In genomic region chr9:130378875-130379648, GRCh38 we compare ENCODE assay signal across 31 cellular contexts.
"Had no signal": no experiment of that assay in that cellular context is flagged by ENCODE, and none has a peak within 500 bp of the region (broad histone marks: within the 10 kb centered on the region; RNA-seq: fewer than 3 reads in every experiment).

No MANE protein-coding gene starts in this region.

- H3K27ac ChIP-seq: heart right ventricle, hepatocyte, left lung, lower lobe of right lung, neutrophil, parathyroid adenoma, right atrium auricular region, skin epidermis, stomach, testis, thyroid gland, transverse colon, upper lobe of left lung, vagina had no signal

- H3K27ac Mint-ChIP-seq: mesothelial cell of epicardium; naive B cell; natural killer cell; progenitor cell of endocrine pancreas; stimulated activated naive B cell treated with anti-CD40 and anti-IgM and Interleukin-4, amounts not matched to agents 10 μg/mL and 1 μg/mL and 100 μg/mL, for 72 hours had no signal

- H3K9ac ChIP-seq: parathyroid adenoma had no signal

- H3K27me3 Mint-ChIP-seq: progenitor cell of endocrine pancreas had no signal

- H3K79me2 ChIP-seq: hepatocyte, parathyroid adenoma had no signal

- H3K36me3 Mint-ChIP-seq: mesothelial cell of epicardium; naive B cell; natural killer cell; stimulated activated naive B cell treated with anti-CD40 and anti-IgM and Interleukin-4, amounts not matched to agents 10 μg/mL and 1 μg/mL and 100 μg/mL, for 72 hours had no signal

- H3K36me3 ChIP-seq: left lung, lower lobe of right lung, neutrophil, right atrium auricular region, stomach, thyroid gland, transverse colon, upper lobe of left lung, vagina had no signal

- H3K4me3 Mint-ChIP-seq: mesothelial cell of epicardium; naive B cell; natural killer cell; stimulated activated naive B cell treated with anti-CD40 and anti-IgM and Interleukin-4, amounts not matched to agents 10 μg/mL and 1 μg/mL and 100 μg/mL, for 72 hours had no signal

- H3K9me3 ChIP-seq: heart right ventricle, left lung, lower lobe of right lung, neutrophil, right atrium auricular region, stomach, testis, thyroid gland, transverse colon, upper lobe of left lung, vagina had no signal

- H3K4me1 Mint-ChIP-seq: mesothelial cell of epicardium; naive B cell; natural killer cell; stimulated activated naive B cell treated with anti-CD40 and anti-IgM and Interleukin-4, amounts not matched to agents 10 μg/mL and 1 μg/mL and 100 μg/mL, for 72 hours had no signal

- H3K27me3 ChIP-seq: heart right ventricle, hepatocyte, left lung, neutrophil, right atrium auricular region, testis, thyroid gland, transverse colon, upper lobe of left lung, vagina had no signal

- H3K4me2 ChIP-seq: hepatocyte had no signal

- H2AFZ ChIP-seq: hepatocyte, parathyroid adenoma had no signal

- ATAC-seq: heart right ventricle; left cardiac atrium; left lung; lower lobe of right lung; natural killer cell; sciatic nerve; stimulated activated naive B cell treated with anti-CD40 and anti-IgM and Interleukin-4, amounts not matched to agents 10 μg/mL and 1 μg/mL and 100 μg/mL, for 72 hours; stimulated activated naive CD8-positive, alpha-beta T cell treated with anti-CD3 and anti-CD28 coated beads, Interleukin-15, Interleukin-2, amounts not matched to agents 100 U/mL and 50 U/mL, for 24 hours had no signal

- H3K4me3 ChIP-seq: heart right ventricle, hepatocyte, left lung, lower lobe of right lung, right atrium auricular region, skin epidermis, stomach, testis, thyroid gland, transverse colon, upper lobe of left lung, vagina had no signal

- H3K4me1 ChIP-seq: heart right ventricle, left lung, lower lobe of right lung, parathyroid adenoma, right atrium auricular region, stomach, testis, thyroid gland, transverse colon, upper lobe of left lung, vagina had no signal

- H3K9me3 Mint-ChIP-seq: mesothelial cell of epicardium; natural killer cell; stimulated activated naive B cell treated with anti-CD40 and anti-IgM and Interleukin-4, amounts not matched to agents 10 μg/mL and 1 μg/mL and 100 μg/mL, for 72 hours had no signal

- DNase-seq: heart right ventricle; islet precursor cell; kidney glomerular epithelial cell; left cardiac atrium; lower lobe of right lung; mammary epithelial cell; mesendoderm; naive B cell; natural killer cell; occipital lobe; stimulated activated CD4-positive, alpha-beta T cell treated with anti-CD3 and anti-CD28 coated beads, Interleukin-12 subunit alpha, Interleukin-12 subunit beta, amount 100 ng/mL, for 4 hours; stimulated activated CD4-positive, alpha-beta T cell treated with anti-CD3 and anti-CD28 coated beads, Interleukin-15, amount 100 ng/mL, for 24 hours; stimulated activated CD4-positive, alpha-beta T cell treated with anti-CD3 and anti-CD28 coated beads, Interleukin-2, amount 100 ng/mL, for 24 hours; stimulated activated CD4-positive, alpha-beta T cell treated with anti-CD3 and anti-CD28 coated beads, Interleukin-4, amount 100 ng/mL, for 1 hour; stimulated activated naive B cell treated with anti-CD40 and anti-IgM and Interleukin-4, amounts not matched to agents 10 μg/mL and 1 μg/mL and 100 μg/mL, for 72 hours; stimulated activated naive CD8-positive, alpha-beta T cell treated with anti-CD3 and anti-CD28 coated beads, Interleukin-15, Interleukin-2, amounts not matched to agents 100 U/mL and 50 U/mL, for 24 hours; stomach; testis; thyroid gland; transverse colon; upper lobe of left lung had no signal
